ENCODE assay signal across 8 cellular contexts in genomic region chr3:100400424-100400781, GRCh38. TPM values are rescaled to one million over a fixed set of nuclear protein-coding genes. Genes with fewer than 3 reads are reported as not detected.
DNase-seq lines count a peak whose midpoint lies in the region; ATAC-seq and TF ChIP-seq lines count a peak whose summit lies in the region.

No MANE protein-coding gene starts in this region.

- DNase-seq in EL (peak; percentile 26), MG63 (peak; percentile 35), foreskin keratinocyte (peak in 1 of 2 donors; percentile 15), trophoblast cell (peak; percentile 9 to 29), DMS153 treated with DMSO at 0.1 percent for 48 hours (lab: John Stamatoyannopoulos, UW; ENCODE audit: unreplicated experiment) (no peak)
- peak; percentile 58 to 65 for DNase-seq in activated T-cell treated with anti-CD3 and anti-CD28 coated beads, Interleukin-2, amount 50 U/mL, for 72 hours
- no peak for DNase-seq in NK-92 treated with Interleukin-12 subunit alpha and Interleukin-12 subunit beta, amount 100 ng/mL, for 24 hours (lab: John Stamatoyannopoulos, UW)

- no peak overlapping the region for H2BK12ac ChIP-seq in trophoblast cell (ENCODE audit: low read length)

- H2BK120ac ChIP-seq in trophoblast cell (ENCODE audit: insufficient read depth, low read length, poor library complexity) = peak overlapping the region; percentile 61

- peak overlapping the region; percentile 70 for H3K4me2 ChIP-seq in trophoblast cell (ENCODE audit: low read length)

- peak overlapping the region; percentile 65 for H3K9ac ChIP-seq in trophoblast cell (ENCODE audit: low read length)

- H3K36me3 Mint-ChIP-seq in activated T-cell treated with anti-CD3 and anti-CD28 coated beads, Interleukin-2, amount 50 U/mL, for 72 hours (ENCODE audit: insufficient read depth in 2 of 2) = peaks cover 2 to 4% of the 10 kb centered on the region in 2 donors

- peak overlapping the region; percentile 36 for H2AK5ac ChIP-seq in trophoblast cell (ENCODE audit: low read length)

- H3K27me3 ChIP-seq in MG63 (no peaks in the 10 kb centered on the region), foreskin keratinocyte (no peaks in the 10 kb centered on the region), trophoblast cell (ENCODE audit: insufficient read depth, low read length) (no peaks in the 10 kb centered on the region)

- no peak for TF ChIP-seq CTCF in foreskin keratinocyte (conservative IDR thresholded peaks at IDR 0.05)

- H3K27me3 Mint-ChIP-seq in activated T-cell treated with anti-CD3 and anti-CD28 coated beads, Interleukin-2, amount 50 U/mL, for 72 hours (ENCODE audit: low read depth) = no peaks in the 10 kb centered on the region

- H3K36me3 ChIP-seq in MG63 (peaks cover 27% of the 10 kb centered on the region), trophoblast cell (ENCODE audit: control insufficient read depth in 1 of 2, insufficient read depth in 2 of 2, low read length in 2 of 2) (no peaks in the 10 kb centered on the region)

- peak overlapping the region; percentile 85 for H3K27ac ChIP-seq in foreskin keratinocyte
- H3K27ac ChIP-seq in trophoblast cell (ENCODE audit: low read depth, low read length) = peak overlapping the region; percentile 28

- H3K79me1 ChIP-seq in trophoblast cell (ENCODE audit: low read length) = peaks cover 10% of the 10 kb centered on the region

- no CpG with 5 or more reads among the region's 22 CpGs for WGBS in trophoblast cell (ENCODE audit: extremely low coverage, insufficient coverage, insufficient read length)

- peak overlapping the region; percentile 93 for H3K18ac ChIP-seq in trophoblast cell (ENCODE audit: low read length)

- H3K4me3 ChIP-seq in MG63 = peak overlapping the region; percentile 78
- H3K4me3 ChIP-seq in trophoblast cell (ENCODE audit: low read depth, low read length) = peak overlapping the region; percentile 89

- H3K4me1 ChIP-seq in foreskin keratinocyte (peaks cover 14% of the 10 kb centered on the region), trophoblast cell (ENCODE audit: control insufficient read depth in 1 of 2, insufficient read depth in 2 of 2, low read length in 2 of 2) (peaks cover 4 to 5% of the 10 kb centered on the region in 2 experiments)

- peak overlapping the region; percentile 65 for H4K91ac ChIP-seq in trophoblast cell (ENCODE audit: low read depth, low read length)

- H3K9me3 Mint-ChIP-seq in activated T-cell treated with anti-CD3 and anti-CD28 coated beads, Interleukin-2, amount 50 U/mL, for 72 hours = peaks cover 0 to 1% of the 10 kb centered on the region in 2 donors

- H3K9me3 ChIP-seq in MG63 (peaks cover under 1% of the 10 kb centered on the region; the same call in 1 of the 2 replicates), trophoblast cell (ENCODE audit: insufficient read depth, low read depth, low read length) (no peaks in the 10 kb centered on the region)

- peak; percentile 8 for ATAC-seq in GM21786 (IDR thresholded peaks at IDR 0.05; ENCODE audit: unreplicated experiment)
- peak; percentile 51 to 56 for ATAC-seq in activated T-cell treated with anti-CD3 and anti-CD28 coated beads, Interleukin-2, amount 50 U/mL, for 72 hours (replicated peaks in 1 of 2)
- ATAC-seq in foreskin keratinocyte = peak; percentile 28

- peak overlapping the region; percentile 62 for H2BK5ac ChIP-seq in trophoblast cell (ENCODE audit: low read depth, low read length, poor library complexity)

- H2AFZ ChIP-seq in trophoblast cell (ENCODE audit: insufficient read depth, low read length, poor library complexity) = peak overlapping the region; percentile 95

- H3K4me1 Mint-ChIP-seq in activated T-cell treated with anti-CD3 and anti-CD28 coated beads, Interleukin-2, amount 50 U/mL, for 72 hours (ENCODE audit: low read depth) = peaks cover 82% of the 10 kb centered on the region

- peak overlapping the region; percentile 88 for H3K14ac ChIP-seq in trophoblast cell (ENCODE audit: low read length)

- peaks cover 14% of the 10 kb centered on the region for H3K79me2 ChIP-seq in trophoblast cell (ENCODE audit: control insufficient read depth, insufficient read depth, low read length, poor library complexity)

- peak overlapping the region; percentile 77 for H3K4ac ChIP-seq in trophoblast cell (ENCODE audit: low read depth, low read length)

- H4K8ac ChIP-seq in trophoblast cell (ENCODE audit: low read depth, low read length) = peak overlapping the region; percentile 95

- H3K27ac Mint-ChIP-seq in activated T-cell treated with anti-CD3 and anti-CD28 coated beads, Interleukin-2, amount 50 U/mL, for 72 hours = peak overlapping the region; percentile 97

- H4K12ac ChIP-seq in trophoblast cell (ENCODE audit: low read depth, low read length) = peak overlapping the region; percentile 72

- H3K23ac ChIP-seq in trophoblast cell (ENCODE audit: low read length) = no peak overlapping the region

- H3K4me3 Mint-ChIP-seq in activated T-cell treated with anti-CD3 and anti-CD28 coated beads, Interleukin-2, amount 50 U/mL, for 72 hours = peak overlapping the region; percentile 93 to 100

RNA-seq across cellular contexts. Expression of gene TOMM70, which starts 0.5 kb away (rescaled TPM):
- total RNA-seq in MG63 (2014; rRNA removed; shearing (Covaris generic); ENCODE audit: low replicate concordance) = 100 and 143 TPM in 2 replicates
- 10 to 100 TPM; 42.9 to 48.1 TPM for total RNA-seq in activated T-cell treated with anti-CD3 and anti-CD28 coated beads, Interleukin-2, amount 50 U/mL, for 72 hours
- total RNA-seq in foreskin keratinocyte = 41.6 and 45.7 TPM in 2 replicates
- polyA plus RNA-seq in foreskin keratinocyte = 15.8 and 21.7 TPM in 2 replicates
- polyA plus RNA-seq in trophoblast cell (2013) = 21.0 and 21.3 TPM in 2 replicates

RNA-seq across cellular contexts. Expression of gene LNP1, which starts 0.9 kb away (rescaled TPM):
- 3.5 and 7.8 TPM in 2 replicates for total RNA-seq in MG63 (2014; rRNA removed; shearing (Covaris generic); ENCODE audit: low replicate concordance)
- 1 to 10 TPM; 3.1 to 3.2 TPM for total RNA-seq in activated T-cell treated with anti-CD3 and anti-CD28 coated beads, Interleukin-2, amount 50 U/mL, for 72 hours
- 1.0 and 1.6 TPM in 2 replicates for total RNA-seq in foreskin keratinocyte
- polyA plus RNA-seq in foreskin keratinocyte = 0.66 and 0.87 TPM in 2 replicates
- 1.4 and 1.7 TPM in 2 replicates for polyA plus RNA-seq in trophoblast cell (2013)

Comparison
In these comparisons a context has a peak if more than half of its experiments do, and no peak if none do; other contexts are left out.
1. DNase-seq: peak in EL (single experiment), MG63 (single experiment), activated T-cell treated with anti-CD3 and anti-CD28 coated beads, Interleukin-2, amount 50 U/mL, for 72 hours (2 of 2) and trophoblast cell (2 of 2); none in DMS153 treated with DMSO at 0.1 percent for 48 hours (single experiment) and NK-92 treated with Interleukin-12 subunit alpha and Interleukin-12 subunit beta, amount 100 ng/mL, for 24 hours (single experiment).
2. Peak in every context shown above with its lines, with median percentiles within 50 percentile points of each other: ATAC-seq.